10 cellular contexts compared by ENCODE assay signal in genomic region chr15:84656972-84657371, GRCh38. TPM values are rescaled to one million over a fixed set of nuclear protein-coding genes. Genes with fewer than 3 reads are reported as not detected.
DNase-seq lines count a peak whose midpoint lies in the region; ATAC-seq, FAIRE-seq and TF ChIP-seq lines count a peak whose summit lies in the region.
"Had no signal": no experiment of that assay in that cellular context is flagged by ENCODE, and none has a peak within 500 bp of the region (broad histone marks: within the 10 kb centered on the region; RNA-seq: fewer than 3 reads in every experiment).

No MANE protein-coding gene starts in this region.

- CTCF ChIA-PET in A549 (lab: Yijun Ruan, JAX) (interaction anchor here (0.7 to 8.6 kb wide), 19 partner anchors 12 to 517 kb away, joined by 3 to 85 read pairs (median 4); no protein-coding TSS in a partner anchor), Calu3 (lab: Charles Lee) (interaction anchor here (0.9 kb wide), 1 partner anchor 278 kb away, joined by 3 read pairs; no protein-coding TSS in a partner anchor)

- TF ChIP-seq POLR2A in A549 (IDR thresholded peaks at IDR 0.05; ENCODE audit: low read length) = no peak

- peak overlapping the region in 1 of 2 experiments; percentile 88; a peak in 3 of 6 replicates for H3K27ac ChIP-seq in A549
- H3K27ac ChIP-seq: epithelial cell of prostate had no signal

- no peaks in the 10 kb centered on the region for H3K9me3 Mint-ChIP-seq in Calu3 (ENCODE audit: low read depth, unreplicated experiment)
- no peaks in the 10 kb centered on the region for H3K9me3 Mint-ChIP-seq in activated T-cell treated with anti-CD3 and anti-CD28 coated beads, Interleukin-2, amount 50 U/mL, for 72 hours

- peak overlapping the region; percentile 74 for H3K4me3 Mint-ChIP-seq in Calu3 (ENCODE audit: low read depth, unreplicated experiment)
- peak overlapping the region; percentile 75 to 81 for H3K4me3 Mint-ChIP-seq in activated T-cell treated with anti-CD3 and anti-CD28 coated beads, Interleukin-2, amount 50 U/mL, for 72 hours

- H3K4me1 ChIP-seq in A549 = peaks cover 42% of the 10 kb centered on the region

- no peak for TF ChIP-seq RAD21 in A549 (conservative IDR thresholded peaks at IDR 0.05 in 1 of 2, IDR thresholded peaks at IDR 0.05 in 1 of 2)

- no peak for TF ChIP-seq EP300 in A549 (IDR thresholded peaks at IDR 0.05)

- peaks cover 39% of the 10 kb centered on the region for H3K4me1 Mint-ChIP-seq in Calu3 (ENCODE audit: low read depth, unreplicated experiment)
- H3K4me1 Mint-ChIP-seq in activated T-cell treated with anti-CD3 and anti-CD28 coated beads, Interleukin-2, amount 50 U/mL, for 72 hours (ENCODE audit: low read depth) = peaks cover 64% of the 10 kb centered on the region

- no peak overlapping the region for H3K4me3 ChIP-seq in A549

- DNase-seq in A549 (ENCODE audit: low read depth in 1 of 2, low spot score in 1 of 2) = no peak
- DNase-seq in Calu3 = no peak
- no peak for DNase-seq in activated T-cell treated with anti-CD3 and anti-CD28 coated beads, Interleukin-2, amount 50 U/mL, for 72 hours
- DNase-seq in mesenteric fat pad (ENCODE audit: low spot score) = peak; percentile 85
- DNase-seq in occipital lobe (lab: John Stamatoyannopoulos, UW) = no peak
- no peak for DNase-seq in GOT3 (lab: John Stamatoyannopoulos, UW)
- DNase-seq in SKM-1 treated with dmso at 0.1 percent for 144 hours (lab: John Stamatoyannopoulos, UW; ENCODE audit: unreplicated experiment) = no peak
- no peak for DNase-seq in NCI-H345 treated with DMSO at 0.1 percent for 48 hours (lab: John Stamatoyannopoulos, UW; ENCODE audit: unreplicated experiment)
- DNase-seq: NCI-H187 treated with DMSO at 0.1 percent for 48 hours had no signal

- H3K9me3 ChIP-seq in A549 = no peaks in the 10 kb centered on the region

- H3K27ac Mint-ChIP-seq in Calu3 (ENCODE audit: unreplicated experiment) = no peak overlapping the region
- no peak overlapping the region for H3K27ac Mint-ChIP-seq in activated T-cell treated with anti-CD3 and anti-CD28 coated beads, Interleukin-2, amount 50 U/mL, for 72 hours

- peaks cover 87% of the 10 kb centered on the region for H3K36me3 Mint-ChIP-seq in Calu3 (ENCODE audit: insufficient read depth, unreplicated experiment)
- peaks cover 2 to 3% of the 10 kb centered on the region in 2 donors for H3K36me3 Mint-ChIP-seq in activated T-cell treated with anti-CD3 and anti-CD28 coated beads, Interleukin-2, amount 50 U/mL, for 72 hours (ENCODE audit: insufficient read depth in 2 of 2)

- POLR2A ChIA-PET in A549 (lab: Yijun Ruan, JAX) = interaction anchor here (0.6 to 1.5 kb wide), 2 partner anchors 52 to 271 kb away, joined by 3 read pairs; no protein-coding TSS in a partner anchor

- H3K27me3 Mint-ChIP-seq in Calu3 (ENCODE audit: unreplicated experiment) = no peaks in the 10 kb centered on the region
- H3K27me3 Mint-ChIP-seq in activated T-cell treated with anti-CD3 and anti-CD28 coated beads, Interleukin-2, amount 50 U/mL, for 72 hours (ENCODE audit: low read depth) = no peaks in the 10 kb centered on the region

- ATAC-seq in A549 = no peak
- no peak for ATAC-seq in activated T-cell treated with anti-CD3 and anti-CD28 coated beads, Interleukin-2, amount 50 U/mL, for 72 hours (replicated peaks in 1 of 2)

- FAIRE-seq in A549 (lab: Jason Lieb, UNC) = no peak

- 87% methylated on average over 7 of the region's 7 CpGs for WGBS in A549 (ENCODE audit: missing lambda C conversion rate)

- H3K4me2 ChIP-seq in A549 = peak overlapping the region; percentile 79; the same call in 2 of the 3 replicates

- TF ChIP-seq CTCF in A549 (IDR thresholded peaks at IDR 0.05) = no peak
- no peak for TF ChIP-seq CTCF in Calu3 (IDR thresholded peaks at IDR 0.05; ENCODE audit: unreplicated experiment)

- intact Hi-C loops in Calu3 (cut with micrococcal nuclease; ENCODE audit: unreplicated experiment) = loop anchor here (5.0 kb wide), 3 partner anchors 60 to 270 kb away; partner anchors contain the start of gene SEC11A

- no TSS peak for BruUV-seq in Calu3 (replicated peaks; lab: Mats Ljungman, UMichigan)

TF ChIP-seq in A549, 52 proteins besides CTCF, POLR2A, EP300 and RAD21 (continues in another document):
- no peak for TF ChIP-seq NPAS2 (CRISPR knock-in tag; IDR thresholded peaks at IDR 0.05; ENCODE audit: borderline replicate concordance)
- TF ChIP-seq, protein P1, sequence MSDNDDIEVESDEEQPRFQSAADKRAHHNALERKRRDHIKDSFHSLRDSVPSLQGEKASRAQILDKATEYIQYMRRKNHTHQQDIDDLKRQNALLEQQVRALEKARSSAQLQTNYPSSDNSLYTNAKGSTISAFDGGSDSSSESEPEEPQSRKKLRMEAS (IDR thresholded peaks at IDR 0.05) = no peak
- TF ChIP-seq RARB (CRISPR knock-in tag; IDR thresholded peaks at IDR 0.05) = no peak
- no peak for TF ChIP-seq FOXS1 (CRISPR knock-in tag; IDR thresholded peaks at IDR 0.05)
- no peak for TF ChIP-seq HOXA7 (CRISPR knock-in tag; IDR thresholded peaks at IDR 0.05)
- TF ChIP-seq, protein P2, sequence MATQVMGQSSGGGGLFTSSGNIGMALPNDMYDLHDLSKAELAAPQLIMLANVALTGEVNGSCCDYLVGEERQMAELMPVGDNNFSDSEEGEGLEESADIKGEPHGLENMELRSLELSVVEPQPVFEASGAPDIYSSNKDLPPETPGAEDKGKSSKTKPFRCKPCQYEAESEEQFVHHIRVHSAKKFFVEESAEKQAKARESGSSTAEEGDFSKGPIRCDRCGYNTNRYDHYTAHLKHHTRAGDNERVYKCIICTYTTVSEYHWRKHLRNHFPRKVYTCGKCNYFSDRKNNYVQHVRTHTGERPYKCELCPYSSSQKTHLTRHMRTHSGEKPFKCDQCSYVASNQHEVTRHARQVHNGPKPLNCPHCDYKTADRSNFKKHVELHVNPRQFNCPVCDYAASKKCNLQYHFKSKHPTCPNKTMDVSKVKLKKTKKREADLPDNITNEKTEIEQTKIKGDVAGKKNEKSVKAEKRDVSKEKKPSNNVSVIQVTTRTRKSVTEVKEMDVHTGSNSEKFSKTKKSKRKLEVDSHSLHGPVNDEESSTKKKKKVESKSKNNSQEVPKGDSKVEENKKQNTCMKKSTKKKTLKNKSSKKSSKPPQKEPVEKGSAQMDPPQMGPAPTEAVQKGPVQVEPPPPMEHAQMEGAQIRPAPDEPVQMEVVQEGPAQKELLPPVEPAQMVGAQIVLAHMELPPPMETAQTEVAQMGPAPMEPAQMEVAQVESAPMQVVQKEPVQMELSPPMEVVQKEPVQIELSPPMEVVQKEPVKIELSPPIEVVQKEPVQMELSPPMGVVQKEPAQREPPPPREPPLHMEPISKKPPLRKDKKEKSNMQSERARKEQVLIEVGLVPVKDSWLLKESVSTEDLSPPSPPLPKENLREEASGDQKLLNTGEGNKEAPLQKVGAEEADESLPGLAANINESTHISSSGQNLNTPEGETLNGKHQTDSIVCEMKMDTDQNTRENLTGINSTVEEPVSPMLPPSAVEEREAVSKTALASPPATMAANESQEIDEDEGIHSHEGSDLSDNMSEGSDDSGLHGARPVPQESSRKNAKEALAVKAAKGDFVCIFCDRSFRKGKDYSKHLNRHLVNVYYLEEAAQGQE (IDR thresholded peaks at IDR 0.05) = no peak
- TF ChIP-seq JUN (IDR thresholded peaks at IDR 0.05) = no peak
- no peak for TF ChIP-seq MYC (IDR thresholded peaks at IDR 0.05; ENCODE audit: borderline replicate concordance, low read length)
- TF ChIP-seq PHF8 (IDR thresholded peaks at IDR 0.05; ENCODE audit: borderline replicate concordance, low read depth) = no peak
- no peak for TF ChIP-seq RNF2 (IDR thresholded peaks at IDR 0.05; ENCODE audit: borderline replicate concordance, low read depth)

RNA-seq across cellular contexts. Expression of gene NMB, which starts 1.0 kb away (rescaled TPM):
- 10.1 and 16.1 TPM in 2 replicates for polyA plus RNA-seq in A549 (2011; rRNA removed)
- polyA plus RNA-seq in A549 (2012; cell fraction: cytosol; rRNA removed) = 11.1 and 15.9 TPM in 2 replicates
- 9.6 and 10.3 TPM in 2 replicates for polyA plus RNA-seq in A549 (2012; cell fraction: nucleus; rRNA removed)
- 13.2 to 22.4 TPM (median 18.5 TPM) in 3 replicates for polyA plus RNA-seq in A549 (2017; fragmentation: RNase III; extraction: RNeasy Plus Mini Kit Qiagen cat#74134 plus additional on column Dnase treatment)
- 3.5 and 5.7 TPM in 2 replicates for polyA minus RNA-seq in A549 (2011; rRNA and poly(A)+ RNA removed)
- total RNA-seq in Calu3 (2022) = 10.9 and 16.6 TPM in 2 replicates
- 1 to 10 TPM; 3.6 to 4.0 TPM for total RNA-seq in activated T-cell treated with anti-CD3 and anti-CD28 coated beads, Interleukin-2, amount 50 U/mL, for 72 hours
- 67.0 TPM for total RNA-seq in mesenteric fat pad
- total RNA-seq in occipital lobe = 1.9 TPM

RNA-seq across cellular contexts. Expression of gene WDR73, which starts 2.9 kb away (rescaled TPM):
- polyA plus RNA-seq in A549 (2011; rRNA removed) = 44.7 and 45.9 TPM in 2 replicates
- polyA plus RNA-seq in A549 (2012; cell fraction: cytosol; rRNA removed) = 38.4 and 38.6 TPM in 2 replicates
- polyA plus RNA-seq in A549 (2012; cell fraction: nucleus; rRNA removed) = 67.9 and 79.4 TPM in 2 replicates
- polyA plus RNA-seq in A549 (2017; fragmentation: RNase III; extraction: RNeasy Plus Mini Kit Qiagen cat#74134 plus additional on column Dnase treatment) = 41.0 to 46.1 TPM (median 45.3 TPM) in 3 replicates
- 44.1 and 52.4 TPM in 2 replicates for polyA minus RNA-seq in A549 (2011; rRNA and poly(A)+ RNA removed)
- 53.1 and 53.3 TPM in 2 replicates for total RNA-seq in Calu3 (2022)
- total RNA-seq in activated T-cell treated with anti-CD3 and anti-CD28 coated beads, Interleukin-2, amount 50 U/mL, for 72 hours = 10 to 100 TPM; 16.1 to 16.7 TPM
- total RNA-seq in mesenteric fat pad = 20.3 TPM
- total RNA-seq in occipital lobe = 25.7 TPM

RNA-seq across cellular contexts. Expression of gene ZSCAN2, which starts 56.2 kb away (rescaled TPM):
- 16.2 and 16.5 TPM in 2 replicates for polyA plus RNA-seq in A549 (2011; rRNA removed)
- polyA plus RNA-seq in A549 (2012; cell fraction: cytosol; rRNA removed) = 17.8 and 17.9 TPM in 2 replicates
- polyA plus RNA-seq in A549 (2012; cell fraction: nucleus; rRNA removed) = 10.7 and 13.1 TPM in 2 replicates
- 14.9 to 17.5 TPM (median 17.2 TPM) in 3 replicates for polyA plus RNA-seq in A549 (2017; fragmentation: RNase III; extraction: RNeasy Plus Mini Kit Qiagen cat#74134 plus additional on column Dnase treatment)
- 15.0 and 21.1 TPM in 2 replicates for polyA minus RNA-seq in A549 (2011; rRNA and poly(A)+ RNA removed)
- total RNA-seq in Calu3 (2022) = 16.0 and 18.0 TPM in 2 replicates
- 10 to 100 TPM in 1 of 2 donors, 1 to 10 TPM in 1; 9.8 to 12.6 TPM for total RNA-seq in activated T-cell treated with anti-CD3 and anti-CD28 coated beads, Interleukin-2, amount 50 U/mL, for 72 hours
- total RNA-seq in mesenteric fat pad = 7.9 TPM
- total RNA-seq in occipital lobe = 32.6 TPM

RNA-seq across cellular contexts. Expression of gene SEC11A, which starts 59.0 kb away (rescaled TPM):
- polyA plus RNA-seq in A549 (2011; rRNA removed) (237 and 490 TPM in 2 replicates), A549 (2017; fragmentation: RNase III; extraction: RNeasy Plus Mini Kit Qiagen cat#74134 plus additional on column Dnase treatment) (369 to 396 TPM (median 380 TPM) in 3 replicates)
- polyA plus RNA-seq in A549 (2012; cell fraction: cytosol; rRNA removed) = 127 and 147 TPM in 2 replicates
- 50.4 and 80.1 TPM in 2 replicates for polyA plus RNA-seq in A549 (2012; cell fraction: nucleus; rRNA removed)
- polyA minus RNA-seq in A549 (2011; rRNA and poly(A)+ RNA removed) = 88.6 and 117 TPM in 2 replicates
- total RNA-seq in Calu3 (2022) (214 and 243 TPM in 2 replicates), mesenteric fat pad (142 TPM), occipital lobe (68.9 TPM)
- total RNA-seq in activated T-cell treated with anti-CD3 and anti-CD28 coated beads, Interleukin-2, amount 50 U/mL, for 72 hours = 100 to 1,000 TPM; 120 to 134 TPM
